In genomic region chrX:151206871-151207270, GRCh38 we compare ENCODE assay signal across 37 cellular contexts. TPM values are rescaled to one million over a fixed set of nuclear protein-coding genes. Genes with fewer than 3 reads are reported as not detected.
"Had no signal": no experiment of that assay in that cellular context is flagged by ENCODE, and none has a peak within 500 bp of the region (broad histone marks: within the 10 kb centered on the region; RNA-seq: fewer than 3 reads in every experiment).

No MANE protein-coding gene starts in this region.

- H3K4me1 ChIP-seq: SJCRH30 had no signal

- H3K36me3 ChIP-seq: SJCRH30 had no signal

- H2AFZ ChIP-seq: PC-9 had no signal

- H3K4me2 ChIP-seq: KMS-11, PC-9 had no signal

- ATAC-seq: Panc1, Right ventricle myocardium inferior, SK-N-SH treated with all-trans-retinoic acid at 6 μM for 48 hours had no signal

- H3K9me3 ChIP-seq: SJCRH30 had no signal

- DNase-seq: Karpas-422, NCI-H1048, NCI-H1092 treated with DMSO at 0.1 percent for 48 hours, NCI-H1105 treated with DMSO at 0.1 percent for 48 hours, NCI-H1417, NCI-H1436, NCI-H146, NCI-H1694, NCI-H187, NCI-H1930, NCI-H2029 treated with DMSO at 0.1 percent for 48 hours, NCI-H2081 treated with DMSO at 0.1 percent for 48 hours, NCI-H2107, NCI-H2171, NCI-H226, NCI-H446 treated with DMSO at 0.1 percent for 48 hours, NCI-H510A, NCI-H524, NCI-H526, NCI-H69, NCI-H748 treated with DMSO at 0.1 percent for 48 hours, NCI-H82, PC-9, SHP77, SIG-M5, SJCRH30 had no signal

- H3K9ac ChIP-seq: KMS-11 had no signal

- H3K27me3 ChIP-seq: SJCRH30 had no signal

- H3K27ac ChIP-seq: KMS-11, PC-9, RWPE1, SJCRH30, SK-N-MC had no signal

- H3K4me3 ChIP-seq: PC-9, SJCRH30, SK-N-MC had no signal

RNA-seq across cellular contexts. Expression of gene GPR50, which starts 30.5 kb away (rescaled TPM):
- total RNA-seq: LHCN-M2, MCF 10A, OCI-LY7, PC-9, Right ventricle myocardium inferior, RPMI7951, SJCRH30, SK-MEL-5 had no signal
